In genomic region chr1:170262540-170262939, GRCh38 we compare ENCODE assay signal across 19 cellular contexts.
DNase-seq lines count a peak whose midpoint lies in the region; ATAC-seq and TF ChIP-seq lines count a peak whose summit lies in the region.
"Had no signal": no experiment of that assay in that cellular context is flagged by ENCODE, and none has a peak within 500 bp of the region (broad histone marks: within the 10 kb centered on the region; RNA-seq: fewer than 3 reads in every experiment).

No MANE protein-coding gene starts in this region.

- peak; percentile 23 for DNase-seq in EH (ENCODE audit: low read depth)
- DNase-seq in fibroblast of gingiva (ENCODE audit: low read depth) = peak; percentile 37
- DNase-seq in tibial artery = no peak
- DNase-seq in retina = no peak
- no peak for DNase-seq in CD4-positive, alpha-beta memory T cell
- DNase-seq in pons (ENCODE audit: low spot score) = no peak
- DNase-seq: 8988T; BE2C; Caco-2; CD4-positive, CD25-positive, alpha-beta regulatory T cell; GF-D8; GOT3; KBM-7; NCI-H1694 treated with DMSO at 0.1 percent for 48 hours; NCI-H524; SJCRH30 had no signal

- no peak overlapping the region for H3K4me3 Mint-ChIP-seq in CD4-positive, alpha-beta memory T cell
- H3K4me3 Mint-ChIP-seq: CD4-positive, CD25-positive, alpha-beta regulatory T cell had no signal

- no peaks in the 10 kb centered on the region for H3K27me3 ChIP-seq in tibial artery
- H3K27me3 ChIP-seq in CD4-positive, alpha-beta memory T cell (ENCODE audit: insufficient read depth, low read length) = no peaks in the 10 kb centered on the region
- H3K27me3 ChIP-seq: BE2C, SJCRH30 had no signal

- H3K27ac ChIP-seq in tibial artery = peak overlapping the region; percentile 56 to 60
- H3K27ac ChIP-seq in CD4-positive, alpha-beta memory T cell (ENCODE audit: low read depth, low read length) = no peak overlapping the region
- H3K27ac ChIP-seq: SJCRH30 had no signal

- no peaks in the 10 kb centered on the region for H3K36me3 ChIP-seq in tibial artery
- no peaks in the 10 kb centered on the region for H3K36me3 ChIP-seq in CD4-positive, alpha-beta memory T cell (ENCODE audit: insufficient read depth, low read length)
- H3K36me3 ChIP-seq: BE2C, SJCRH30 had no signal

- POLR2A ChIA-PET in CD4-positive, alpha-beta memory T cell (lab: Charles Lee; ENCODE audit: partially characterized antibody) = no interaction called here

- intact Hi-C loops in tibial artery (cut with DNase I; ENCODE audit: low total_unique reads) = no loop called here
- intact Hi-C loops in CD4-positive, alpha-beta memory T cell (cut with micrococcal nuclease) = no loop called here

- H3K27me3 Mint-ChIP-seq in CD4-positive, alpha-beta memory T cell = peaks cover 4% of the 10 kb centered on the region in 2 donors

- no peaks in the 10 kb centered on the region for H3K36me3 Mint-ChIP-seq in CD4-positive, alpha-beta memory T cell
- H3K36me3 Mint-ChIP-seq: CD4-positive, CD25-positive, alpha-beta regulatory T cell had no signal

- H3K4me3 ChIP-seq in tibial artery = no peak overlapping the region
- no peak overlapping the region for H3K4me3 ChIP-seq in CD4-positive, alpha-beta memory T cell (ENCODE audit: low read length in 2 of 2)
- H3K4me3 ChIP-seq: SJCRH30 had no signal

- no peak for TF ChIP-seq CTCF in tibial artery (IDR thresholded peaks at IDR 0.05)

- H3K9me3 Mint-ChIP-seq in CD4-positive, alpha-beta memory T cell = peaks cover 0 to 5% (median under 1%) of the 10 kb centered on the region in 8 donors

- ATAC-seq in SK-N-SH treated with all-trans-retinoic acid at 6 μM for 48 hours = peak; percentile 16
- no peak for ATAC-seq in HG03108 (IDR thresholded peaks at IDR 0.05; ENCODE audit: unreplicated experiment)
- ATAC-seq: HCT116 had no signal

- CTCF ChIA-PET in CD4-positive, alpha-beta memory T cell (lab: Charles Lee; ENCODE audit: partially characterized antibody) = no interaction called here

- no peak overlapping the region for H3K27ac Mint-ChIP-seq in CD4-positive, alpha-beta memory T cell
- H3K27ac Mint-ChIP-seq: CD4-positive, CD25-positive, alpha-beta regulatory T cell had no signal

- no peaks in the 10 kb centered on the region for H3K4me1 Mint-ChIP-seq in CD4-positive, alpha-beta memory T cell
- H3K4me1 Mint-ChIP-seq: CD4-positive, CD25-positive, alpha-beta regulatory T cell had no signal

- H3K9me3 ChIP-seq in tibial artery = no peaks in the 10 kb centered on the region
- H3K9me3 ChIP-seq in CD4-positive, alpha-beta memory T cell (ENCODE audit: control insufficient read depth in 1 of 2, low read length in 2 of 2) = no peaks in the 10 kb centered on the region
- H3K9me3 ChIP-seq: BE2C, Caco-2, SJCRH30 had no signal

- peaks cover 0 to 21% (median 19%) of the 10 kb centered on the region in 4 donors for H3K4me1 ChIP-seq in tibial artery
- H3K4me1 ChIP-seq in CD4-positive, alpha-beta memory T cell (ENCODE audit: insufficient read depth, low read length) = no peaks in the 10 kb centered on the region
- H3K4me1 ChIP-seq: BE2C, Caco-2, SJCRH30 had no signal

TF ChIP-seq in SK-N-SH treated with all-trans-retinoic acid at 6 μM for 48 hours, 23 proteins besides CTCF, POLR2A, EP300 and RAD21:
- no peak for TF ChIP-seq TCF4 (CRISPR knock-in tag; IDR thresholded peaks at IDR 0.05; ENCODE audit: borderline replicate concordance)
- TF ChIP-seq ZFP30 (CRISPR knock-in tag; IDR thresholded peaks at IDR 0.05) = no peak
- TF ChIP-seq OSR1 (CRISPR knock-in tag; IDR thresholded peaks at IDR 0.05) = no peak
- no peak for TF ChIP-seq ISL1 (CRISPR knock-in tag; IDR thresholded peaks at IDR 0.05)
- no peak for TF ChIP-seq CSRNP3 (CRISPR knock-in tag; IDR thresholded peaks at IDR 0.05)
- TF ChIP-seq RARB (CRISPR knock-in tag; IDR thresholded peaks at IDR 0.05) = no peak
- no peak for TF ChIP-seq TSHZ2 (CRISPR knock-in tag; IDR thresholded peaks at IDR 0.05)
- TF ChIP-seq ZNF8 (CRISPR knock-in tag; IDR thresholded peaks at IDR 0.05) = no peak
- no peak for TF ChIP-seq ARNTL (CRISPR knock-in tag; IDR thresholded peaks at IDR 0.05; ENCODE audit: borderline replicate concordance, low read depth)
- TF ChIP-seq, protein P1, sequence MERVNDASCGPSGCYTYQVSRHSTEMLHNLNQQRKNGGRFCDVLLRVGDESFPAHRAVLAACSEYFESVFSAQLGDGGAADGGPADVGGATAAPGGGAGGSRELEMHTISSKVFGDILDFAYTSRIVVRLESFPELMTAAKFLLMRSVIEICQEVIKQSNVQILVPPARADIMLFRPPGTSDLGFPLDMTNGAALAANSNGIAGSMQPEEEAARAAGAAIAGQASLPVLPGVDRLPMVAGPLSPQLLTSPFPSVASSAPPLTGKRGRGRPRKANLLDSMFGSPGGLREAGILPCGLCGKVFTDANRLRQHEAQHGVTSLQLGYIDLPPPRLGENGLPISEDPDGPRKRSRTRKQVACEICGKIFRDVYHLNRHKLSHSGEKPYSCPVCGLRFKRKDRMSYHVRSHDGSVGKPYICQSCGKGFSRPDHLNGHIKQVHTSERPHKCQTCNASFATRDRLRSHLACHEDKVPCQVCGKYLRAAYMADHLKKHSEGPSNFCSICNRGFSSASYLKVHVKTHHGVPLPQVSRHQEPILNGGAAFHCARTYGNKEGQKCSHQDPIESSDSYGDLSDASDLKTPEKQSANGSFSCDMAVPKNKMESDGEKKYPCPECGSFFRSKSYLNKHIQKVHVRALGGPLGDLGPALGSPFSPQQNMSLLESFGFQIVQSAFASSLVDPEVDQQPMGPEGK (CRISPR knock-in tag; IDR thresholded peaks at IDR 0.05; ENCODE audit: borderline replicate concordance) = no peak
- no peak for TF ChIP-seq GLIS3 (CRISPR knock-in tag; IDR thresholded peaks at IDR 0.05)
- TF ChIP-seq TOX (CRISPR knock-in tag; IDR thresholded peaks at IDR 0.05; ENCODE audit: borderline replicate concordance) = no peak
- TF ChIP-seq ESRRG (CRISPR knock-in tag; IDR thresholded peaks at IDR 0.05) = no peak
- no peak for TF ChIP-seq SNAI2 (CRISPR knock-in tag; IDR thresholded peaks at IDR 0.05)
- no peak for TF ChIP-seq BACH2 (CRISPR knock-in tag; IDR thresholded peaks at IDR 0.05; ENCODE audit: borderline replicate concordance)
- no peak for TF ChIP-seq CREB5 (CRISPR knock-in tag; IDR thresholded peaks at IDR 0.05; ENCODE audit: low read depth)
- no peak for TF ChIP-seq ZC3H10 (CRISPR knock-in tag; IDR thresholded peaks at IDR 0.05)

Comparison
In these comparisons a context has a peak if more than half of its experiments do, and no peak if none do; other contexts are left out.
1. DNase-seq: peak in EH (single experiment) and fibroblast of gingiva (single experiment); none in tibial artery (0 of 2), retina (single experiment), CD4-positive, alpha-beta memory T cell (0 of 5) and pons (single experiment).